10 cellular contexts compared by ENCODE assay signal in genomic region chr2:73690372-73691088, GRCh38. TPM values are rescaled to one million over a fixed set of nuclear protein-coding genes. Genes with fewer than 3 reads are reported as not detected.
A peak's percentile ranks its signal among the peaks of the same experiment; 100 is the strongest.
DNase-seq lines count a peak whose midpoint lies in the region; ATAC-seq, FAIRE-seq and TF ChIP-seq lines count a peak whose summit lies in the region.
"Not testable (repeated sequence)": the region's sequence is repeated elsewhere in the genome, so short reads cannot be mapped to it uniquely, and the experiment has no call there.
"Had no signal": no experiment of that assay in that cellular context is flagged by ENCODE, and none has a peak within 500 bp of the region (broad histone marks: within the 10 kb centered on the region; RNA-seq: fewer than 3 reads in every experiment).

No MANE protein-coding gene starts in this region.

- H3K4me3 Mint-ChIP-seq in activated B cell treated with CpG ODN at 0.5 μM for 24 hours: not testable (repeated sequence)

- H3K4me1 ChIP-seq in colonic mucosa; small intestine (ENCODE audit: control insufficient read depth in 2 of 2, insufficient read depth in 1 of 2, low read depth in 1 of 2, low read length in 1 of 2): not testable (repeated sequence)

- not testable (repeated sequence) for H3K4me1 Mint-ChIP-seq in activated B cell treated with CpG ODN at 0.5 μM for 24 hours

- H3K9ac ChIP-seq in colonic mucosa (ENCODE audit: low read depth in 2 of 2, low read length in 2 of 2): not testable (repeated sequence)

- peak; percentile 77 for ATAC-seq in GM19035 (IDR thresholded peaks at IDR 0.05; ENCODE audit: unreplicated experiment)
- peak; percentile 86 for ATAC-seq in HG03354 (IDR thresholded peaks at IDR 0.05; ENCODE audit: poor library complexity, severe bottlenecking, unreplicated experiment)
- ATAC-seq in activated B cell treated with CpG ODN at 0.5 μM for 24 hours (ENCODE audit: low read depth): peak; percentile 62

- POLR2A ChIA-PET in activated B cell treated with CpG ODN at 0.5 μM for 24 hours (lab: Charles Lee): not testable (repeated sequence)

- H3K36me3 Mint-ChIP-seq in activated B cell treated with CpG ODN at 0.5 μM for 24 hours (ENCODE audit: low read depth): not testable (repeated sequence)

- H3K27me3 ChIP-seq in colonic mucosa; small intestine (ENCODE audit: control insufficient read depth in 2 of 2, insufficient read depth in 2 of 2, low read length in 2 of 2): not testable (repeated sequence)

- peak; percentile 19 for TF ChIP-seq CTCF in C4-2B (conservative IDR thresholded peaks at IDR 0.05)
- TF ChIP-seq CTCF in activated B cell treated with CpG ODN at 0.5 μM for 24 hours (IDR thresholded peaks at IDR 0.05): not testable (repeated sequence)
- TF ChIP-seq CTCF in colonic mucosa (IDR thresholded peaks at IDR 0.05): peak; percentile 29

- H3K4me3 ChIP-seq in colonic mucosa; small intestine (ENCODE audit: low read depth in 1 of 2, low read length in 2 of 2): not testable (repeated sequence)

- H3K27ac Mint-ChIP-seq in activated B cell treated with CpG ODN at 0.5 μM for 24 hours: not testable (repeated sequence)

- H3K9me3 Mint-ChIP-seq in activated B cell treated with CpG ODN at 0.5 μM for 24 hours: not testable (repeated sequence)

- H3K36me3 ChIP-seq in colonic mucosa; small intestine (ENCODE audit: control insufficient read depth in 2 of 2, insufficient read depth in 2 of 2, low read length in 2 of 2): not testable (repeated sequence)

- peak; percentile 39 for DNase-seq in NCI-H748 (lab: John Stamatoyannopoulos, UW; ENCODE audit: unreplicated experiment)
- DNase-seq in activated B cell treated with CpG ODN at 0.5 μM for 24 hours: not testable (repeated sequence)
- DNase-seq in colonic mucosa: peak; percentile 36
- DNase-seq in kidney tubule cell (ENCODE audit: low spot score): peak; percentile 28
- peak; percentile 23 for DNase-seq in small intestine

- H3K27ac ChIP-seq in C4-2B; colonic mucosa; small intestine (ENCODE audit: low read depth in 1 of 2, low read length in 1 of 2): not testable (repeated sequence)

- CTCF ChIA-PET in activated B cell treated with CpG ODN at 0.5 μM for 24 hours (lab: Charles Lee): not testable (repeated sequence)

- H3K27me3 Mint-ChIP-seq in activated B cell treated with CpG ODN at 0.5 μM for 24 hours: not testable (repeated sequence)

- not testable (repeated sequence) for H3K9me3 ChIP-seq in colonic mucosa; small intestine (ENCODE audit: control insufficient read depth, low read depth)

- intact Hi-C loops in activated B cell treated with CpG ODN at 0.5 μM for 24 hours (cut with micrococcal nuclease): loop anchor here (2.0 kb wide), 1 partner anchor 60 kb away; no protein-coding TSS in a partner anchor
- intact Hi-C loops in colonic mucosa (cut with DNase I): not testable (repeated sequence)

- 30 to 58% (median 48%) methylated on average over 2 to 4 of the region's 4 CpGs for WGBS in small intestine, 3 donors

- not testable (repeated sequence) for FAIRE-seq in small intestine (lab: Jason Lieb, UNC)

RNA-seq across cellular contexts. Expression of gene TPRKB, which starts 46.6 kb away (rescaled TPM):
- total RNA-seq in activated B cell treated with CpG ODN at 0.5 μM for 24 hours (26.9 and 27.1 TPM in 2 replicates), colonic mucosa (10 to 100 TPM; 28.2 to 37.5 TPM)
- 100 to 1,000 TPM in 1 of 3 donors, 10 to 100 TPM in 2; 64.8 to 110 (median 74.0) TPM for polyA plus RNA-seq in small intestine

RNA-seq across cellular contexts. Expression of gene NAT8, which starts 48.3 kb away (rescaled TPM):
- total RNA-seq in activated B cell treated with CpG ODN at 0.5 μM for 24 hours: not detected in 2 replicates
- total RNA-seq in colonic mucosa: under 1 TPM in 1 of 2 donors, not detected in 1; 0.64 TPM
- under 1 TPM in 1 of 3 donors, not detected in 2; 0.10 TPM for polyA plus RNA-seq in small intestine
- total RNA-seq: Caco-2, temporal lobe had no signal
